Comparison of ENCODE assay signal across 23 cellular contexts in genomic region chr11:70358797-70359196, GRCh38.
"Had no signal": no experiment of that assay in that cellular context is flagged by ENCODE, and none has a peak within 500 bp of the region (broad histone marks: within the 10 kb centered on the region; RNA-seq: fewer than 3 reads in every experiment).

No MANE protein-coding gene starts in this region.

- H3K4me3 ChIP-seq: coronary artery, heart left ventricle, left ventricle myocardium inferior, right atrium auricular region, testis, vagina had no signal

- H3K4me1 ChIP-seq: parathyroid adenoma, right atrium auricular region, testis, vagina had no signal

- DNase-seq: activated CD4-positive, alpha-beta T cell treated with anti-CD3 and anti-CD28 coated beads for 1 hour; activated CD4-positive, alpha-beta T cell treated with anti-CD3 and anti-CD28 coated beads, Interleukin-2, amount 10 ng/mL, durations not matched to agents 7 days and 5 days; activated CD8-positive, alpha-beta T cell treated with anti-CD3 and anti-CD28 coated beads for 36 hours; activated gamma-delta T cell treated with Interleukin-2 at 50 U/mL for 16 hours; activated naive CD4-positive, alpha-beta T cell treated with anti-CD3 and anti-CD28 coated beads, Interleukin-2, amount 50 U/mL, for 16 hours; activated T-cell treated with anti-CD3 and anti-CD28 coated beads, Interleukin-2, amount 50 U/mL, for 4 hours; amniotic stem cell; brain microvascular endothelial cell; effector memory CD8-positive, alpha-beta T cell; heart left ventricle; left ventricle myocardium inferior; midbrain; naive thymus-derived CD4-positive, alpha-beta T cell; nucleus accumbens; stimulated activated CD4-positive, alpha-beta T cell treated with anti-CD3 and anti-CD28 coated beads, Interleukin-2, amount 100 ng/mL, for 48 hours; stimulated activated naive CD8-positive, alpha-beta T cell treated with anti-CD3 and anti-CD28 coated beads, Interleukin-15, Interleukin-2, amounts not matched to agents 100 U/mL and 50 U/mL, for 24 hours; T-helper 2 cell; testis had no signal

- H3K9me3 ChIP-seq: heart left ventricle, left ventricle myocardium inferior, right atrium auricular region, testis, vagina had no signal

- H3K27me3 ChIP-seq: brain microvascular endothelial cell, heart left ventricle, right atrium auricular region, testis, vagina had no signal

- H3K27ac ChIP-seq: brain microvascular endothelial cell, left ventricle myocardium inferior, parathyroid adenoma, right atrium auricular region, vagina had no signal

- ATAC-seq: activated CD8-positive, alpha-beta T cell treated with anti-CD3 and anti-CD28 coated beads for 36 hours; activated T-cell treated with anti-CD3 and anti-CD28 coated beads, Interleukin-2, amount 50 U/mL, for 4 hours; activated T-helper 17 cell treated with anti-CD3 and anti-CD28 coated beads, Interleukin-2, amount 50 U/mL, for 72 hours; effector memory CD8-positive, alpha-beta T cell; naive thymus-derived CD4-positive, alpha-beta T cell; stimulated activated naive CD8-positive, alpha-beta T cell treated with anti-CD3 and anti-CD28 coated beads, Interleukin-15, Interleukin-2, amounts not matched to agents 100 U/mL and 50 U/mL, for 24 hours had no signal
